Comparison of ENCODE assay signal across 14 cellular contexts in genomic region chr16:73315645-73316044, GRCh38.
DNase-seq lines count a peak whose midpoint lies in the region; ATAC-seq and TF ChIP-seq lines count a peak whose summit lies in the region.
"Had no signal": no experiment of that assay in that cellular context is flagged by ENCODE, and none has a peak within 500 bp of the region (broad histone marks: within the 10 kb centered on the region; RNA-seq: fewer than 3 reads in every experiment).

No MANE protein-coding gene starts in this region.

- in situ Hi-C loops in GM13976 (cut with MboI; ENCODE audit: low sequenced_read_pairs, unreplicated experiment), result no loop called here
- in situ Hi-C loops in KBM-7 (cut with MboI; ENCODE audit: low pct_unique_long_range_greater_than_20kb, low sequenced_read_pairs), result no loop called here

- ATAC-seq in GM19452 (IDR thresholded peaks at IDR 0.05; ENCODE audit: unreplicated experiment) (peak; percentile 80), HG02938 (IDR thresholded peaks at IDR 0.05; ENCODE audit: unreplicated experiment) (peak; percentile 87)

- DNase-seq in GM13976 (ENCODE audit: low spot score) (peak; percentile 39), KBM-7 (peak; percentile 9), SIG-M5 treated with dmso at 0.1 percent for 504 hours (lab: John Stamatoyannopoulos, UW; ENCODE audit: unreplicated experiment) (no peak), C1 segment of cervical spinal cord (lab: John Stamatoyannopoulos, UW) (no peak), NCI-H526 (lab: John Stamatoyannopoulos, UW) (no peak)
- no peak for DNase-seq in activated CD8-positive, alpha-beta memory T cell treated with anti-CD3 and anti-CD28 coated beads, Interleukin-2, amount 50 U/mL, for 4 hours
- DNase-seq: activated naive CD4-positive, alpha-beta T cell treated with anti-CD3 and anti-CD28 coated beads, Interleukin-2, amount 10 ng/mL, durations not matched to agents 7 days and 5 days; H9; KG1; kidney glomerular epithelial cell; NCI-H345; Right ventricle myocardium superior had no signal

- TF ChIP-seq CTCF in GM13976 (IDR thresholded peaks at IDR 0.05; ENCODE audit: borderline replicate concordance, control extremely low read depth, extremely low read depth, insufficient read depth, missing control alignments), result no peak

Comparison
In these comparisons a context has a peak if more than half of its experiments do, and no peak if none do; other contexts are left out.
1. DNase-seq: peak in GM13976 (single experiment) and KBM-7 (single experiment); none in SIG-M5 treated with dmso at 0.1 percent for 504 hours (single experiment), C1 segment of cervical spinal cord (0 of 14), NCI-H526 (0 of 2) and activated CD8-positive, alpha-beta memory T cell treated with anti-CD3 and anti-CD28 coated beads, Interleukin-2, amount 50 U/mL, for 4 hours (single experiment).